In genomic region chr17:8955560-8955959, GRCh38 we compare ENCODE assay signal across 13 cellular contexts. TPM values are rescaled to one million over a fixed set of nuclear protein-coding genes. Genes with fewer than 3 reads are reported as not detected.
DNase-seq lines count a peak whose midpoint lies in the region; ATAC-seq and TF ChIP-seq lines count a peak whose summit lies in the region.
"Had no signal": no experiment of that assay in that cellular context is flagged by ENCODE, and none has a peak within 500 bp of the region (broad histone marks: within the 10 kb centered on the region; RNA-seq: fewer than 3 reads in every experiment).

No MANE protein-coding gene starts in this region.

- peaks cover 72% of the 10 kb centered on the region for H3K36me3 Mint-ChIP-seq in activated CD8-positive, alpha-beta memory T cell treated with anti-CD3 and anti-CD28 coated beads, Interleukin-2, amount 10 ng/mL, durations not matched to agents 7 days and 5 days

- no peak overlapping the region for H3K9ac ChIP-seq in GM23248
- H3K9ac ChIP-seq: KMS-11 had no signal

- H3K27me3 Mint-ChIP-seq in activated CD8-positive, alpha-beta memory T cell treated with anti-CD3 and anti-CD28 coated beads, Interleukin-2, amount 10 ng/mL, durations not matched to agents 7 days and 5 days = no peaks in the 10 kb centered on the region

- no peak overlapping the region for H2AFZ ChIP-seq in GM23248

- no peak overlapping the region for H3K4me2 ChIP-seq in GM23248 (ENCODE audit: unreplicated experiment)
- H3K4me2 ChIP-seq: KMS-11 had no signal

- H3K9me2 ChIP-seq in GM23248 (ENCODE audit: insufficient read depth) = no peaks in the 10 kb centered on the region

- DNase-seq in activated CD8-positive, alpha-beta memory T cell treated with anti-CD3 and anti-CD28 coated beads, Interleukin-2, amount 10 ng/mL, durations not matched to agents 7 days and 5 days = no peak
- no peak for DNase-seq in activated CD8-positive, alpha-beta memory T cell treated with anti-CD3 and anti-CD28 coated beads, Interleukin-2, amount 50 U/mL, for 4 hours
- DNase-seq in SKM-1 (lab: John Stamatoyannopoulos, UW; ENCODE audit: unreplicated experiment) (peak; percentile 13), heart right ventricle (no peak), superior temporal gyrus (ENCODE audit: extremely low spot score) (peak; percentile 15), GM23248 (no peak)
- DNase-seq: ACHN; activated CD4-positive, alpha-beta T cell treated with anti-CD3 and anti-CD28 coated beads for 48 hours had no signal

- no peak overlapping the region for H3K4me3 Mint-ChIP-seq in activated CD8-positive, alpha-beta memory T cell treated with anti-CD3 and anti-CD28 coated beads, Interleukin-2, amount 10 ng/mL, durations not matched to agents 7 days and 5 days

- WGBS in heart right ventricle, 2 donors = 68 to 74% methylated on average over 4 of the region's 4 CpGs
- 59 to 67% methylated on average over 4 of the region's 4 CpGs for WGBS in GM23248 (ENCODE audit: low coverage in 1 of 2, low lambda C conversion rate in 2 of 2, missing lambda C conversion rate in 2 of 2), 2 experiments

- H3K36me3 ChIP-seq in heart right ventricle = peaks cover 0 to 6% (median 0%) of the 10 kb centered on the region in 9 donors
- H3K36me3 ChIP-seq in GM23248 (ENCODE audit: low read depth) = no peaks in the 10 kb centered on the region

- H3K79me2 ChIP-seq in GM23248 (ENCODE audit: insufficient read depth) = no peaks in the 10 kb centered on the region

- H3K27ac ChIP-seq in heart right ventricle (peak overlapping the region in 2 of 10 donors; percentile 27 to 82), GM23248 (no peak overlapping the region)
- H3K27ac ChIP-seq: KMS-11, RWPE1 had no signal

- H3K9me3 ChIP-seq in heart right ventricle (peaks cover 0 to 5% (median 0%) of the 10 kb centered on the region in 11 donors), GM23248 (ENCODE audit: low read depth) (no peaks in the 10 kb centered on the region)

- peaks cover 0 to 83% (median 0%) of the 10 kb centered on the region in 9 donors for H3K4me1 ChIP-seq in heart right ventricle
- no peaks in the 10 kb centered on the region for H3K4me1 ChIP-seq in GM23248 (ENCODE audit: insufficient read depth)

- CTCF ChIA-PET in activated CD8-positive, alpha-beta memory T cell treated with anti-CD3 and anti-CD28 coated beads, Interleukin-2, amount 10 ng/mL, durations not matched to agents 7 days and 5 days (lab: Charles Lee) = no interaction called here

- no peaks in the 10 kb centered on the region for H4K20me1 ChIP-seq in GM23248 (ENCODE audit: insufficient read depth)

- no peak overlapping the region for H3K4me3 ChIP-seq in heart right ventricle
- H3K4me3 ChIP-seq in GM23248 = no peak overlapping the region
- H3K4me3 ChIP-seq: skin epidermis had no signal

- H3K27me3 ChIP-seq in heart right ventricle (peaks cover 0 to 59% (median 36%) of the 10 kb centered on the region in 7 donors), GM23248 (replicated peaks; ENCODE audit: insufficient read depth) (peaks cover 16% of the 10 kb centered on the region)

- H3F3A ChIP-seq in GM23248 (ENCODE audit: insufficient read depth) = no peaks in the 10 kb centered on the region

- H3K9me3 Mint-ChIP-seq in activated CD8-positive, alpha-beta memory T cell treated with anti-CD3 and anti-CD28 coated beads, Interleukin-2, amount 10 ng/mL, durations not matched to agents 7 days and 5 days (ENCODE audit: low read depth) = peaks cover 13% of the 10 kb centered on the region

- peaks cover 97% of the 10 kb centered on the region for H3K4me1 Mint-ChIP-seq in activated CD8-positive, alpha-beta memory T cell treated with anti-CD3 and anti-CD28 coated beads, Interleukin-2, amount 10 ng/mL, durations not matched to agents 7 days and 5 days

- in situ Hi-C loops in GM23248 (cut with MboI) = no loop called here

- no peak for ATAC-seq in activated CD8-positive, alpha-beta memory T cell treated with anti-CD3 and anti-CD28 coated beads, Interleukin-2, amount 10 ng/mL, durations not matched to agents 7 days and 5 days
- ATAC-seq in heart right ventricle (peak in 7 of 8 donors; percentile 26 to 69 (median 60)), GM21717 (IDR thresholded peaks at IDR 0.05; ENCODE audit: unreplicated experiment) (no peak), HG02973 (IDR thresholded peaks at IDR 0.05; ENCODE audit: unreplicated experiment) (no peak)

- H3K27ac Mint-ChIP-seq in activated CD8-positive, alpha-beta memory T cell treated with anti-CD3 and anti-CD28 coated beads, Interleukin-2, amount 10 ng/mL, durations not matched to agents 7 days and 5 days = peak overlapping the region; percentile 90

- intact Hi-C loops in heart right ventricle (cut with DNase I) = no loop called here

- no peak for TF ChIP-seq CTCF in heart right ventricle (IDR thresholded peaks at IDR 0.05)

RNA-seq across cellular contexts. Expression of gene PIK3R5, which starts 9.9 kb away (rescaled TPM):
- 10 to 100 TPM; 48.9 to 51.2 TPM for total RNA-seq in activated CD8-positive, alpha-beta memory T cell treated with anti-CD3 and anti-CD28 coated beads, Interleukin-2, amount 10 ng/mL, durations not matched to agents 7 days and 5 days
- total RNA-seq in heart right ventricle = 10 to 100 TPM in 1 of 10 donors, 1 to 10 TPM in 7, under 1 TPM in 2; 0.66 to 10.1 (median 2.4) TPM
- polyA plus RNA-seq in heart right ventricle (1 to 10 TPM; 1.4 to 2.0 TPM), GM23248 (2016; fragmentation: Nextera tagmentation; extraction: Ambion mirVana) (not detected in 2 replicates)
- 0.11 TPM in 1 of 2 replicates, not detected in the other for total RNA-seq in GM23248 (2014; rRNA removed; shearing (Covaris generic))

Comparison
In these comparisons a context has a peak if more than half of its experiments do, and no peak if none do; other contexts are left out.
1. ATAC-seq: peak in heart right ventricle (7 of 8); none in activated CD8-positive, alpha-beta memory T cell treated with anti-CD3 and anti-CD28 coated beads, Interleukin-2, amount 10 ng/mL, durations not matched to agents 7 days and 5 days (single experiment), GM21717 (single experiment) and HG02973 (single experiment).
2. DNase-seq: peak in SKM-1 (single experiment) and superior temporal gyrus (single experiment); none in activated CD8-positive, alpha-beta memory T cell treated with anti-CD3 and anti-CD28 coated beads, Interleukin-2, amount 10 ng/mL, durations not matched to agents 7 days and 5 days (single experiment), activated CD8-positive, alpha-beta memory T cell treated with anti-CD3 and anti-CD28 coated beads, Interleukin-2, amount 50 U/mL, for 4 hours (single experiment), heart right ventricle (0 of 2) and GM23248 (single experiment).
3. RNA of gene PIK3R5, which starts 9.9 kb away (total RNA-seq): 48.9 to 51.2 TPM in activated CD8-positive, alpha-beta memory T cell treated with anti-CD3 and anti-CD28 coated beads, Interleukin-2, amount 10 ng/mL, durations not matched to agents 7 days and 5 days; 0.66 to 10.1 TPM in heart right ventricle and 0.11 TPM in GM23248; every median in the first group is over 4 times any median in the second.